Comparison of ENCODE assay signal across 29 cellular contexts in the genomic region with DNA sequence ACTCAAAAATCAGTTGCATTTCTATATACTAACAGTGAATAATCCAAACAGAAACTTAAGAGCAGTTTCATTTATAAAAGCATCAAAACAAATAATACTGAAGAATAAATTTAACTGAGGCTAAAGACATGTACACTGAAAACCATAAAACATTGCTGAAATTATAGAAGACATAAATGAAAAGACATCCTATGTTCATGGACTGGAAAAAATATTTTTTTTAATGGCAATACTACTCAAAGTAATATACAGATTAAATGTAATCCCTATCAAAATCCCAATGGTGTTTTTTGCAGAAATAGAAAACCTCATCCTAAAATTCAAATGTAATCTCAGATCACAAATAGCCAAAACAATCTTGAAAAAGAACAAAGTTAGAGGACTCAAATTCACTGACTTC.
"Had no signal": no experiment of that assay in that cellular context is flagged by ENCODE, and none has a peak within 500 bp of the region (broad histone marks: within the 10 kb centered on the region; RNA-seq: fewer than 3 reads in every experiment).

No MANE protein-coding gene starts in this region.

- H3K36me3 ChIP-seq: adrenal gland, colonic mucosa had no signal

- DNase-seq: activated CD4-positive, alpha-beta memory T cell treated with anti-CD3 and anti-CD28 coated beads for 36 hours; activated CD4-positive, alpha-beta T cell treated with anti-CD3 and anti-CD28 coated beads for 36 hours; activated CD4-positive, alpha-beta T cell treated with anti-CD3 and anti-CD28 coated beads, Interleukin-2, amount 10 ng/mL, durations not matched to agents 24 days and 14 days; activated CD4-positive, CD25-positive, alpha-beta regulatory T cell; activated CD4-positive, CD25-positive, alpha-beta regulatory T cell treated with anti-CD3 and anti-CD28 coated beads, Interleukin-2, amount 50 U/mL, for 72 hours; activated CD8-positive, alpha-beta memory T cell treated with anti-CD3 and anti-CD28 coated beads, Interleukin-2, amount 10 ng/mL, durations not matched to agents 7 days and 5 days; activated CD8-positive, alpha-beta memory T cell treated with anti-CD3 and anti-CD28 coated beads, Interleukin-2, amount 50 U/mL, for 4 hours; activated CD8-positive, alpha-beta T cell treated with anti-CD3 and anti-CD28 coated beads, Interleukin-2, amount 10 ng/mL, durations not matched to agents 7 days and 5 days; activated effector memory CD4-positive, alpha-beta T cell treated with Interleukin-2 at 50 U/mL for 16 hours; activated gamma-delta T cell treated with Interleukin-2 at 50 U/mL for 16 hours; activated naive CD4-positive, alpha-beta T cell treated with anti-CD3 and anti-CD28 coated beads for 36 hours; activated naive CD8-positive, alpha-beta T cell treated with anti-CD3 and anti-CD28 coated beads for 36 hours; activated naive CD8-positive, alpha-beta T cell treated with anti-CD3 and anti-CD28 coated beads, Interleukin-2, amount 50 U/mL, for 24 hours; activated T-cell treated with anti-CD3 and anti-CD28 coated beads, Interleukin-2, amount 50 U/mL, for 1 hour; adrenal gland; amygdala; aorta; body of pancreas; caudate nucleus; cerebellar nuclear complex; colonic mucosa; effector CD8-positive, alpha-beta T cell; foreskin fibroblast; T-helper 1 cell; T-helper 17 cell had no signal

- H3K4me3 Mint-ChIP-seq: activated CD4-positive, alpha-beta memory T cell treated with anti-CD3 and anti-CD28 coated beads for 36 hours; activated CD4-positive, alpha-beta T cell treated with anti-CD3 and anti-CD28 coated beads for 36 hours; activated CD4-positive, alpha-beta T cell treated with anti-CD3 and anti-CD28 coated beads, Interleukin-2, amount 10 ng/mL, durations not matched to agents 24 days and 14 days; activated CD8-positive, alpha-beta memory T cell treated with anti-CD3 and anti-CD28 coated beads, Interleukin-2, amount 10 ng/mL, durations not matched to agents 7 days and 5 days; activated CD8-positive, alpha-beta T cell treated with anti-CD3 and anti-CD28 coated beads, Interleukin-2, amount 10 ng/mL, durations not matched to agents 7 days and 5 days; activated naive CD4-positive, alpha-beta T cell treated with anti-CD3 and anti-CD28 coated beads for 36 hours; activated naive CD4-positive, alpha-beta T cell treated with anti-CD3 and anti-CD28 coated beads, Interleukin-2, amount 50 U/mL, for 24 hours; activated naive CD8-positive, alpha-beta T cell treated with anti-CD3 and anti-CD28 coated beads for 36 hours; activated naive CD8-positive, alpha-beta T cell treated with anti-CD3 and anti-CD28 coated beads, Interleukin-2, amount 50 U/mL, for 24 hours; T-helper 17 cell; T-helper 2 cell treated with Interferon-gamma antibody and Interleukin-4, amounts not matched to agents 5 μg/mL and 100 μg/mL, for 36 hours had no signal

- H3K27me3 ChIP-seq: adrenal gland, body of pancreas, colonic mucosa had no signal

- H3K4me3 ChIP-seq: adrenal gland, body of pancreas, colonic mucosa had no signal

- H3K4me1 ChIP-seq: colonic mucosa had no signal

- H3K27ac Mint-ChIP-seq: activated CD4-positive, alpha-beta memory T cell treated with anti-CD3 and anti-CD28 coated beads for 36 hours; activated CD4-positive, alpha-beta T cell treated with anti-CD3 and anti-CD28 coated beads for 36 hours; activated CD4-positive, alpha-beta T cell treated with anti-CD3 and anti-CD28 coated beads, Interleukin-2, amount 10 ng/mL, durations not matched to agents 24 days and 14 days; activated CD8-positive, alpha-beta memory T cell treated with anti-CD3 and anti-CD28 coated beads, Interleukin-2, amount 10 ng/mL, durations not matched to agents 7 days and 5 days; activated CD8-positive, alpha-beta T cell treated with anti-CD3 and anti-CD28 coated beads, Interleukin-2, amount 10 ng/mL, durations not matched to agents 7 days and 5 days; activated naive CD4-positive, alpha-beta T cell treated with anti-CD3 and anti-CD28 coated beads for 36 hours; activated naive CD4-positive, alpha-beta T cell treated with anti-CD3 and anti-CD28 coated beads, Interleukin-2, amount 50 U/mL, for 24 hours; activated naive CD8-positive, alpha-beta T cell treated with anti-CD3 and anti-CD28 coated beads for 36 hours; activated naive CD8-positive, alpha-beta T cell treated with anti-CD3 and anti-CD28 coated beads, Interleukin-2, amount 50 U/mL, for 24 hours; activated T-helper 17 cell treated with anti-CD3 and anti-CD28 coated beads, Interleukin-2, amount 50 U/mL, for 72 hours; T-helper 17 cell; T-helper 2 cell treated with Interferon-gamma antibody and Interleukin-4, amounts not matched to agents 5 μg/mL and 100 μg/mL, for 36 hours had no signal

- H3K27me3 Mint-ChIP-seq: activated CD4-positive, alpha-beta memory T cell treated with anti-CD3 and anti-CD28 coated beads for 36 hours; activated CD4-positive, alpha-beta T cell treated with anti-CD3 and anti-CD28 coated beads for 36 hours; activated CD4-positive, alpha-beta T cell treated with anti-CD3 and anti-CD28 coated beads, Interleukin-2, amount 10 ng/mL, durations not matched to agents 24 days and 14 days; activated CD8-positive, alpha-beta memory T cell treated with anti-CD3 and anti-CD28 coated beads, Interleukin-2, amount 10 ng/mL, durations not matched to agents 7 days and 5 days; activated naive CD4-positive, alpha-beta T cell treated with anti-CD3 and anti-CD28 coated beads, Interleukin-2, amount 50 U/mL, for 24 hours; activated naive CD8-positive, alpha-beta T cell treated with anti-CD3 and anti-CD28 coated beads for 36 hours; activated naive CD8-positive, alpha-beta T cell treated with anti-CD3 and anti-CD28 coated beads, Interleukin-2, amount 50 U/mL, for 24 hours; activated T-helper 17 cell treated with anti-CD3 and anti-CD28 coated beads, Interleukin-2, amount 50 U/mL, for 72 hours; T-helper 17 cell had no signal

- FAIRE-seq: frontal cortex had no signal

- H3K27ac ChIP-seq: adrenal gland, body of pancreas, colonic mucosa had no signal

- H3K9me3 ChIP-seq: adrenal gland, colonic mucosa had no signal
